25 cellular contexts compared by ENCODE assay signal in genomic region chr13:58247080-58247479, GRCh38.
DNase-seq lines count a peak whose midpoint lies in the region; ATAC-seq and TF ChIP-seq lines count a peak whose summit lies in the region.
"Had no signal": no experiment of that assay in that cellular context is flagged by ENCODE, and none has a peak within 500 bp of the region (broad histone marks: within the 10 kb centered on the region; RNA-seq: fewer than 3 reads in every experiment).

No MANE protein-coding gene starts in this region.

- CTCF ChIA-PET in CD4-positive, alpha-beta T cell (lab: Charles Lee): no interaction called here

- intact Hi-C loops in Right ventricle myocardium superior (cut with DNase I) (no loop called here), heart right ventricle (cut with DNase I) (no loop called here), left ventricle myocardium inferior (cut with micrococcal nuclease) (no loop called here), right cardiac atrium (cut with DNase I) (no loop called here)
- intact Hi-C loops in CD4-positive, alpha-beta T cell (cut with DNase I, micrococcal nuclease): no loop called here

- H3K4me3 ChIP-seq in right atrium auricular region (no peak overlapping the region), heart right ventricle (no peak overlapping the region), left ventricle myocardium inferior (no peak overlapping the region), right cardiac atrium (ENCODE audit: low read length) (no peak overlapping the region)
- H3K4me3 ChIP-seq: BLaER1 treated with 17β-estradiol and CSF1 and Interleukin-3, amounts not matched to agents 10 nM and 100 nM; GM12878 had no signal

- H3K27me3 ChIP-seq in right atrium auricular region (no peaks in the 10 kb centered on the region), heart right ventricle (no peaks in the 10 kb centered on the region), left ventricle myocardium inferior (ENCODE audit: low read depth) (no peaks in the 10 kb centered on the region), right cardiac atrium (ENCODE audit: control insufficient read depth, insufficient read depth) (no peaks in the 10 kb centered on the region)
- H3K27me3 ChIP-seq in CD4-positive, alpha-beta T cell (ENCODE audit: control insufficient read depth, insufficient read depth, low read length): no peaks in the 10 kb centered on the region
- H3K27me3 ChIP-seq: BLaER1 treated with 17β-estradiol and CSF1 and Interleukin-3, amounts not matched to agents 10 nM and 100 nM had no signal

- H3K36me3 Mint-ChIP-seq in CD4-positive, alpha-beta T cell (ENCODE audit: low read depth): no peaks in the 10 kb centered on the region
- no peaks in the 10 kb centered on the region for H3K36me3 Mint-ChIP-seq in activated T-cell treated with anti-CD3 and anti-CD28 coated beads, Interleukin-2, amount 50 U/mL, for 4 hours (ENCODE audit: insufficient read depth)
- H3K36me3 Mint-ChIP-seq: CD4-positive, alpha-beta memory T cell; CD8-positive, alpha-beta memory T cell had no signal

- H3K36me3 ChIP-seq in right atrium auricular region (no peaks in the 10 kb centered on the region), heart right ventricle (no peaks in the 10 kb centered on the region), left ventricle myocardium inferior (no peaks in the 10 kb centered on the region)
- H3K36me3 ChIP-seq: BLaER1 treated with 17β-estradiol and CSF1 and Interleukin-3, amounts not matched to agents 10 nM and 100 nM had no signal

- no peak for TF ChIP-seq CTCF in right atrium auricular region (IDR thresholded peaks at IDR 0.05)
- TF ChIP-seq CTCF in heart right ventricle (IDR thresholded peaks at IDR 0.05): no peak
- TF ChIP-seq CTCF in left ventricle myocardium inferior (IDR thresholded peaks at IDR 0.05; ENCODE audit: borderline replicate concordance): no peak
- no peak for TF ChIP-seq CTCF in CD4-positive, alpha-beta T cell (IDR thresholded peaks at IDR 0.05)

- POLR2A ChIA-PET in CD4-positive, alpha-beta T cell (lab: Charles Lee): no interaction called here

- H3K9me3 ChIP-seq in right atrium auricular region (no peaks in the 10 kb centered on the region), heart right ventricle (peaks cover 0 to 40% (median 2%) of the 10 kb centered on the region in 11 donors), left ventricle myocardium inferior (replicated peaks) (peaks cover 17% of the 10 kb centered on the region), right cardiac atrium (ENCODE audit: control insufficient read depth, low read length) (no peaks in the 10 kb centered on the region)
- H3K9me3 ChIP-seq in CD4-positive, alpha-beta T cell (ENCODE audit: control insufficient read depth, low read length): no peaks in the 10 kb centered on the region

- DNase-seq in Right ventricle myocardium superior (no peak), right atrium auricular region (ENCODE audit: low spot score) (no peak), heart right ventricle (no peak), left ventricle myocardium inferior (no peak), right cardiac atrium (no peak), AG08395 (ENCODE audit: low spot score) (no peak)
- DNase-seq in CD4-positive, alpha-beta T cell: no peak
- no peak for DNase-seq in activated T-cell treated with anti-CD3 and anti-CD28 coated beads, Interleukin-2, amount 50 U/mL, for 4 hours
- DNase-seq: 8988T; ACHN; AML-193; CD4-positive, alpha-beta memory T cell; CD8-positive, alpha-beta memory T cell; COR-L47; DMS 273 treated with DMSO at 0.1 percent for 48 hours; DMS153; DMS53; DMS79; DND-41; EL; GDM1 had no signal

- no peaks in the 10 kb centered on the region for H3K4me1 ChIP-seq in right atrium auricular region
- H3K4me1 ChIP-seq in heart right ventricle: peaks cover 0 to 4% (median 0%) of the 10 kb centered on the region in 9 donors
- H3K4me1 ChIP-seq in left ventricle myocardium inferior: peaks cover under 1% of the 10 kb centered on the region
- no peaks in the 10 kb centered on the region for H3K4me1 ChIP-seq in right cardiac atrium (ENCODE audit: control insufficient read depth, insufficient read depth, low read length)
- H3K4me1 ChIP-seq: BLaER1 treated with 17β-estradiol and CSF1 and Interleukin-3, amounts not matched to agents 10 nM and 100 nM had no signal

- no peaks in the 10 kb centered on the region for H3K4me1 Mint-ChIP-seq in CD4-positive, alpha-beta T cell (ENCODE audit: low read depth)
- H3K4me1 Mint-ChIP-seq in activated T-cell treated with anti-CD3 and anti-CD28 coated beads, Interleukin-2, amount 50 U/mL, for 4 hours (ENCODE audit: low read depth): no peaks in the 10 kb centered on the region
- H3K4me1 Mint-ChIP-seq: B cell; CD4-positive, alpha-beta memory T cell; CD8-positive, alpha-beta memory T cell had no signal

- ATAC-seq in Right ventricle myocardium superior (ENCODE audit: poor library complexity) (peak; percentile 95), heart right ventricle (peak in 6 of 8 donors; percentile 16 to 82 (median 72)), right cardiac atrium (peak; percentile 64 to 86)
- no peak for ATAC-seq in CD4-positive, alpha-beta T cell (ENCODE audit: poor library complexity)
- no peak for ATAC-seq in activated T-cell treated with anti-CD3 and anti-CD28 coated beads, Interleukin-2, amount 50 U/mL, for 4 hours
- ATAC-seq: GM12878 had no signal

- H3K27ac Mint-ChIP-seq in CD4-positive, alpha-beta T cell: no peak overlapping the region
- H3K27ac Mint-ChIP-seq: B cell; CD4-positive, alpha-beta memory T cell; CD8-positive, alpha-beta memory T cell had no signal

- no peaks in the 10 kb centered on the region for H3K27me3 Mint-ChIP-seq in CD4-positive, alpha-beta T cell
- H3K27me3 Mint-ChIP-seq in activated T-cell treated with anti-CD3 and anti-CD28 coated beads, Interleukin-2, amount 50 U/mL, for 4 hours (ENCODE audit: low read depth): no peaks in the 10 kb centered on the region
- H3K27me3 Mint-ChIP-seq: B cell; CD4-positive, alpha-beta memory T cell; CD8-positive, alpha-beta memory T cell had no signal

- H3K9me3 Mint-ChIP-seq in CD4-positive, alpha-beta T cell: peaks cover 22% of the 10 kb centered on the region
- peaks cover 36% of the 10 kb centered on the region for H3K9me3 Mint-ChIP-seq in activated T-cell treated with anti-CD3 and anti-CD28 coated beads, Interleukin-2, amount 50 U/mL, for 4 hours

- peak overlapping the region in 1 of 2 donors; percentile 54 for H3K27ac ChIP-seq in right atrium auricular region
- peak overlapping the region in 3 of 10 donors; percentile 20 to 39 (median 21) for H3K27ac ChIP-seq in heart right ventricle
- H3K27ac ChIP-seq in left ventricle myocardium inferior (replicated peaks): peak overlapping the region; percentile 53
- no peak overlapping the region for H3K27ac ChIP-seq in right cardiac atrium (ENCODE audit: low read length)
- H3K27ac ChIP-seq in CD4-positive, alpha-beta T cell (ENCODE audit: low read depth, low read length): no peak overlapping the region
- H3K27ac ChIP-seq: BLaER1 treated with 17β-estradiol and CSF1 and Interleukin-3, amounts not matched to agents 10 nM and 100 nM; C4-2B had no signal

- 35 to 39% methylated on average over 2 of the region's 2 CpGs for WGBS in heart right ventricle, 2 donors
- WGBS in right cardiac atrium: 41% methylated on average over 2 of the region's 2 CpGs

- H3K4me3 Mint-ChIP-seq in CD4-positive, alpha-beta T cell: no peak overlapping the region
- no peak overlapping the region for H3K4me3 Mint-ChIP-seq in activated T-cell treated with anti-CD3 and anti-CD28 coated beads, Interleukin-2, amount 50 U/mL, for 4 hours
- H3K4me3 Mint-ChIP-seq: B cell; CD4-positive, alpha-beta memory T cell; CD8-positive, alpha-beta memory T cell had no signal

Comparison
In these comparisons a context has a peak if more than half of its experiments do, and no peak if none do; other contexts are left out.
1. ATAC-seq: peak in Right ventricle myocardium superior (single experiment), heart right ventricle (6 of 8) and right cardiac atrium (2 of 2); none in CD4-positive, alpha-beta T cell (single experiment) and activated T-cell treated with anti-CD3 and anti-CD28 coated beads, Interleukin-2, amount 50 U/mL, for 4 hours (0 of 2).